Comparison of ENCODE assay signal across 10 cellular contexts in the genomic region with DNA sequence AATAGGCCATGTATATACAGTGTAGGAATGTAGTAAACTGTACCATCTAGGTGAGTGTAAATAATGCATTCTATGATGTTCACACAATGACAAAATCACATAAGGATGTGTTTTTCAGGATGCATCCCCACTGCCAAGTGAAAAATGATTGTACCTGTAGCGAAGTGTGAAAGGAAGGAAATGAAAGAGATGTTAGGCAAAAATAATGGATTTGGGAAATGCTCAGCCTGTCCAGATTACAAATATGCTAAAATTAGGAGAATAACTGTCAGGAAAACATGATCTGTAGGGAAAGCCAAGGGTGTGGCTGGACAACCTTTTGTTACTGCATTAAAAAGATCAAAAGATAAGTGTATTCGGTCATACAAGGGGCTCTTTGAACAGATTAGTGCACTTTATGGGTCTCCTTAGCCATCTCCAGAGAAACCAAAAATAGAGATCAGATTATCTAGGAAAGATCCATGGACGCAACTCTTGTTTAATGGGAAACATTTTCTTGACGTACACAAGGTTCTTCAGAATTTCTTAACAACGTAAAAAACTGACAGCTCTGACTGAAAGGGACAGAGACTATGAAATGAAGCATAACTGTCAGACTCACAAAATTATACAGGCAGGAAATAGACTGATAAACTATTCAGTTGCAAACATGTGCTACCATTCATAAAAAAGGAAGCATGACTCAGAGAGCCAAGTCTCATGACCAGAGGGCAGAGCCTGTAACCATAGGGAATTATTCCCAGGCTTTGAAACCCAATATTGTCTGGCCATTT.
A peak's percentile ranks its signal among the peaks of the same experiment; 100 is the strongest.
DNase-seq lines count a peak whose midpoint lies in the region; ATAC-seq, FAIRE-seq and TF ChIP-seq lines count a peak whose summit lies in the region.
"Had no signal": no experiment of that assay in that cellular context is flagged by ENCODE, and none has a peak within 500 bp of the region (broad histone marks: within the 10 kb centered on the region; RNA-seq: fewer than 3 reads in every experiment).

No MANE protein-coding gene starts in this region.

- ATAC-seq in heart left ventricle (peak in 3 of 4 donors; percentile 89 to 95 (median 90)), gastroesophageal sphincter (peak; percentile 39), HG03025 (IDR thresholded peaks at IDR 0.05; ENCODE audit: low FRiP score, unreplicated experiment) (no peak)

- H3K27me3 ChIP-seq in heart left ventricle (no peaks in the 10 kb centered on the region), right atrium auricular region (no peaks in the 10 kb centered on the region), gastroesophageal sphincter (no peaks in the 10 kb centered on the region), testis (no peaks in the 10 kb centered on the region)

- H3K36me3 ChIP-seq in heart left ventricle (no peaks in the 10 kb centered on the region), right atrium auricular region (no peaks in the 10 kb centered on the region), gastroesophageal sphincter (no peaks in the 10 kb centered on the region), testis (ENCODE audit: low read depth, missing control alignments) (no peaks in the 10 kb centered on the region)

- H3K9me3 ChIP-seq in heart left ventricle (peaks cover 0 to 5% (median 0%) of the 10 kb centered on the region in 12 donors), right atrium auricular region (no peaks in the 10 kb centered on the region), gastroesophageal sphincter (no peaks in the 10 kb centered on the region), testis (no peaks in the 10 kb centered on the region)

- 26 to 52% (median 29%) methylated on average over 5 of the region's 5 CpGs for WGBS in heart left ventricle, 4 donors
- 63 to 71% methylated on average over 5 of the region's 5 CpGs for WGBS in gastroesophageal sphincter (ENCODE audit: low coverage in 1 of 2), 2 donors
- WGBS in testis, 2 donors, result 83 to 84% methylated on average over 5 of the region's 5 CpGs

- no peak for TF ChIP-seq EP300 in gastroesophageal sphincter (IDR thresholded peaks at IDR 0.05)

- no peak for FAIRE-seq in urothelium cell line (lab: Jason Lieb, UNC)

- DNase-seq in heart left ventricle (peak in 1 of 5 donors; percentile 10), right atrium auricular region (ENCODE audit: low spot score) (no peak), SW480 (ENCODE audit: low spot score) (peak; percentile 35), urothelium cell line (ENCODE audit: low spot score) (peak; percentile 37), testis (no peak), mucosa of gallbladder (ENCODE audit: low spot score) (no peak)
- DNase-seq: activated CD4-positive, alpha-beta T cell treated with anti-CD3 and anti-CD28 coated beads, Interleukin-2, amount 50 U/mL, for 1 hour; naive B cell had no signal

- TF ChIP-seq CTCF in heart left ventricle (IDR thresholded peaks at IDR 0.05) (no peak), right atrium auricular region (IDR thresholded peaks at IDR 0.05) (no peak), gastroesophageal sphincter (IDR thresholded peaks at IDR 0.05) (no peak), testis (IDR thresholded peaks at IDR 0.05) (no peak)

- H3K27ac ChIP-seq in heart left ventricle (peak overlapping the region in 9 of 12 donors; percentile 15 to 50 (median 37)), right atrium auricular region (no peak overlapping the region), gastroesophageal sphincter (no peak overlapping the region), testis (no peak overlapping the region)

- H3K4me1 ChIP-seq in heart left ventricle, result peaks cover 0 to 17% (median 8%) of the 10 kb centered on the region in 12 donors
- H3K4me1 ChIP-seq in right atrium auricular region, result no peaks in the 10 kb centered on the region
- H3K4me1 ChIP-seq in gastroesophageal sphincter, result no peaks in the 10 kb centered on the region
- H3K4me1 ChIP-seq in testis, result no peaks in the 10 kb centered on the region

- H3K4me3 ChIP-seq in heart left ventricle, result peak overlapping the region in 1 of 12 donors; percentile 4
- H3K4me3 ChIP-seq in right atrium auricular region, result no peak overlapping the region
- H3K4me3 ChIP-seq in gastroesophageal sphincter, result no peak overlapping the region
- no peak overlapping the region for H3K4me3 ChIP-seq in testis

- TF ChIP-seq POLR2A in heart left ventricle (IDR thresholded peaks at IDR 0.05), result no peak
- TF ChIP-seq POLR2A in gastroesophageal sphincter (IDR thresholded peaks at IDR 0.05), result no peak
- TF ChIP-seq POLR2A in testis (IDR thresholded peaks at IDR 0.05), result no peak

- intact Hi-C loops in heart left ventricle (cut with DNase I), result no loop called here
- intact Hi-C loops in testis (cut with DNase I; ENCODE audit: low total_unique reads), result no loop called here

Comparison
In these comparisons a context has a peak if more than half of its experiments do, and no peak if none do; other contexts are left out.
1. H3K27ac ChIP-seq: peak in heart left ventricle (9 of 12); none in right atrium auricular region (0 of 2), gastroesophageal sphincter (0 of 4) and testis (0 of 2).
2. DNase-seq: peak in SW480 (single experiment) and urothelium cell line (single experiment); none in right atrium auricular region (single experiment), testis (single experiment) and mucosa of gallbladder (single experiment).